ENCODE assay signal across 2 cellular contexts in the genomic region with DNA sequence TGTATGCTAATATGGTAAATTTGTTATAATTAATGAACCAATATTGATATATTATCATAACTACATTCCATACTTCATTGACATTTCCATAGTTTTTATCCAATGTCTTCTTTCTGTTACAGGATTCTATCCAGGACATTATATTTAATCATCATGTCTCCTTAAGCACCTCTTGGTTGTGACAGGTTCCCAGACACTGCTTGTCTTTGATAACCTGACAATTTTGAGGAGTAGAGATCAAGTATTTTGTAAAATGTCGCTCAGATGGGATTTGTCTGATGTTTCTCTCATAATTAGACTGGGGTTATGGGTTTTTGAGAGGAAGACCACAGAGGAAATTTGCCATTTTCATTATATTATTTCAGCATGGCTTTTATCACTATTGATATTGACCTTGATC.
A peak's percentile ranks its signal among the peaks of the same experiment; 100 is the strongest.
TF ChIP-seq lines count a peak whose summit lies in the region.

No MANE protein-coding gene starts in this region.

TF ChIP-seq in GM12878, 131 proteins besides CTCF, POLR2A, EP300 and RAD21 (continued from another document):
- TF ChIP-seq RUNX3 (IDR thresholded peaks at IDR 0.05; ENCODE audit: low read length) (no peak), STAT1 (conservative IDR thresholded peaks at IDR 0.05) (no peak)

TF ChIP-seq in neural cell, 6 proteins besides CTCF, POLR2A, EP300 and RAD21 (continued from another document):
- TF ChIP-seq, protein P1, sequence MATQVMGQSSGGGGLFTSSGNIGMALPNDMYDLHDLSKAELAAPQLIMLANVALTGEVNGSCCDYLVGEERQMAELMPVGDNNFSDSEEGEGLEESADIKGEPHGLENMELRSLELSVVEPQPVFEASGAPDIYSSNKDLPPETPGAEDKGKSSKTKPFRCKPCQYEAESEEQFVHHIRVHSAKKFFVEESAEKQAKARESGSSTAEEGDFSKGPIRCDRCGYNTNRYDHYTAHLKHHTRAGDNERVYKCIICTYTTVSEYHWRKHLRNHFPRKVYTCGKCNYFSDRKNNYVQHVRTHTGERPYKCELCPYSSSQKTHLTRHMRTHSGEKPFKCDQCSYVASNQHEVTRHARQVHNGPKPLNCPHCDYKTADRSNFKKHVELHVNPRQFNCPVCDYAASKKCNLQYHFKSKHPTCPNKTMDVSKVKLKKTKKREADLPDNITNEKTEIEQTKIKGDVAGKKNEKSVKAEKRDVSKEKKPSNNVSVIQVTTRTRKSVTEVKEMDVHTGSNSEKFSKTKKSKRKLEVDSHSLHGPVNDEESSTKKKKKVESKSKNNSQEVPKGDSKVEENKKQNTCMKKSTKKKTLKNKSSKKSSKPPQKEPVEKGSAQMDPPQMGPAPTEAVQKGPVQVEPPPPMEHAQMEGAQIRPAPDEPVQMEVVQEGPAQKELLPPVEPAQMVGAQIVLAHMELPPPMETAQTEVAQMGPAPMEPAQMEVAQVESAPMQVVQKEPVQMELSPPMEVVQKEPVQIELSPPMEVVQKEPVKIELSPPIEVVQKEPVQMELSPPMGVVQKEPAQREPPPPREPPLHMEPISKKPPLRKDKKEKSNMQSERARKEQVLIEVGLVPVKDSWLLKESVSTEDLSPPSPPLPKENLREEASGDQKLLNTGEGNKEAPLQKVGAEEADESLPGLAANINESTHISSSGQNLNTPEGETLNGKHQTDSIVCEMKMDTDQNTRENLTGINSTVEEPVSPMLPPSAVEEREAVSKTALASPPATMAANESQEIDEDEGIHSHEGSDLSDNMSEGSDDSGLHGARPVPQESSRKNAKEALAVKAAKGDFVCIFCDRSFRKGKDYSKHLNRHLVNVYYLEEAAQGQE (IDR thresholded peaks at IDR 0.05; ENCODE audit: borderline replicate concordance) = peak; percentile 49
- no peak for TF ChIP-seq EZH2 (IDR thresholded peaks at IDR 0.05; ENCODE audit: borderline replicate concordance, insufficient read depth, low read length, poor library complexity, severe bottlenecking)
TF ChIP-seq in neural cell: peak in this region for 2.
